ENCODE assay signal across 16 cellular contexts in the genomic region with DNA sequence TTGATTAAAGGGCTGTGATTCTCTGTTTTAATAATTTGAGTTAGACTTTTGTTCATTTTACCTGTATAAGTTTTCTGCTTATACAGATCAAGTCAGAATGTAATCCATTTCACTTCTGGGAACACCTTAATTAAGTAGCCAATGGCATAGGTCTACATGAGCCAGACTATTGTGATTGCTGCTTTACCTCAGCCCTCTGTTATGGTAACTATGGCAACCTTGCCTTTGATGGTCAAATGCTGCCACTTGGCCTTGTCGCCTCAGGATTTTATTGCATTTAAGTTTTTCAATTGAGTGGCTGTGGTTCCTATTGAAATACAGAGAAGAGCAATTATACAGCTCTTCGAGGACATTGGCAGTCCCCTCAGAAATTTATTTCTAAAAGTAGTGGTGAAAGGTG.
"Had no signal": no experiment of that assay in that cellular context is flagged by ENCODE, and none has a peak within 500 bp of the region (broad histone marks: within the 10 kb centered on the region; RNA-seq: fewer than 3 reads in every experiment).

No MANE protein-coding gene starts in this region.

- DNase-seq: activated B cell treated with CpG ODN at 0.5 μM for 24 hours; activated CD4-positive, alpha-beta memory T cell treated with anti-CD3 and anti-CD28 coated beads for 36 hours; activated CD4-positive, alpha-beta T cell treated with anti-CD3 and anti-CD28 coated beads for 4 hours; activated gamma-delta T cell treated with Interleukin-2 at 50 U/mL for 16 hours; activated T-cell treated with anti-CD3 and anti-CD28 coated beads for 4 hours; adrenal gland; effector memory CD4-positive, alpha-beta T cell; heart right ventricle; kidney; left lung; midbrain; retina; stimulated activated naive B cell treated with anti-CD40 and anti-IgM and Interleukin-4, amounts not matched to agents 10 μg/mL and 1 μg/mL and 100 μg/mL, for 72 hours; upper lobe of right lung had no signal

- H3K27me3 ChIP-seq: adrenal gland, esophagus muscularis mucosa, heart right ventricle, left lung, upper lobe of right lung had no signal

- H3K9me3 ChIP-seq: adrenal gland, upper lobe of right lung had no signal

- H3K4me3 ChIP-seq: adrenal gland, esophagus muscularis mucosa, heart right ventricle, left lung, upper lobe of right lung had no signal

- ATAC-seq: activated naive CD4-positive, alpha-beta T cell treated with anti-CD3 and anti-CD28 coated beads, Interleukin-2, amount 50 U/mL, for 72 hours; heart right ventricle; left lung; stimulated activated naive B cell treated with anti-CD40 and anti-IgM and Interleukin-4, amounts not matched to agents 10 μg/mL and 1 μg/mL and 100 μg/mL, for 72 hours; upper lobe of right lung had no signal

- H3K36me3 ChIP-seq: adrenal gland, esophagus muscularis mucosa, heart right ventricle, left lung, upper lobe of right lung had no signal

- H3K27ac ChIP-seq: adrenal gland, esophagus muscularis mucosa, heart right ventricle, left lung, upper lobe of right lung had no signal
